In the genomic region with DNA sequence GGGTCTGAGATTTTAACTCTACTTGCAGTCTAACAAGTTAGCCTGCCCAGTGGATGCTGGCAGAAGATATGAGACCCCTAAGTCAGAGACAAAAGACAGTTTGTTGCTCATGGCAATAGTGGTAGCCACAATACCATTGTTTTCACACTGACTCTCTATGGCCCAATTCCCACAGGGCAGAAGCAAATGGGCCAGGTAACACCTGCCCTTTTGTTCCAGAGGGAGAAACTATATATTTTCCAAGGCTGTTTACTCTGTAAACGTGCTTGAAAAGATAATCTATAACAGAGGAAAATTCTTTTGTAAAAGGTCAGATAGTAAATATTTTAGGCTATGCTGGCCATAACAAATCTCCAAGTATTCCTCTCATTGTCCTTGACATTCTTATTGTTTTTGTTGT, we compare ENCODE assay signal across 17 cellular contexts.
"Had no signal": no experiment of that assay in that cellular context is flagged by ENCODE, and none has a peak within 500 bp of the region (broad histone marks: within the 10 kb centered on the region; RNA-seq: fewer than 3 reads in every experiment).

No MANE protein-coding gene starts in this region.

- ATAC-seq: left cardiac atrium; right cardiac atrium; stimulated activated effector memory CD8-positive, alpha-beta T cell treated with anti-CD3 and anti-CD28 coated beads, Interleukin-12 subunit alpha, Interleukin-12 subunit beta, amount 100 ng/mL, for 72 hours; stimulated activated naive CD8-positive, alpha-beta T cell treated with anti-CD3 and anti-CD28 coated beads, Interleukin-15, Interleukin-2, amounts not matched to agents 100 U/mL and 50 U/mL, for 24 hours had no signal

- DNase-seq: dermis blood vessel endothelial cell; erythroblast; head of caudate nucleus; kidney; left cardiac atrium; left ventricle myocardium inferior; mesendoderm; naive B cell; occipital lobe; pancreas; right cardiac atrium; stimulated activated CD4-positive, alpha-beta T cell treated with anti-CD3 and anti-CD28 coated beads, Interleukin-4, amount 100 ng/mL, for 1 hour; stimulated activated CD8-positive, alpha-beta memory T cell treated with anti-CD3 and anti-CD28 coated beads, Interleukin-4, amount 100 ng/mL, for 48 hours; stimulated activated naive CD8-positive, alpha-beta T cell treated with anti-CD3 and anti-CD28 coated beads, Interleukin-15, Interleukin-2, amounts not matched to agents 100 U/mL and 50 U/mL, for 24 hours; thyroid gland; uterus had no signal
